In the genomic region with DNA sequence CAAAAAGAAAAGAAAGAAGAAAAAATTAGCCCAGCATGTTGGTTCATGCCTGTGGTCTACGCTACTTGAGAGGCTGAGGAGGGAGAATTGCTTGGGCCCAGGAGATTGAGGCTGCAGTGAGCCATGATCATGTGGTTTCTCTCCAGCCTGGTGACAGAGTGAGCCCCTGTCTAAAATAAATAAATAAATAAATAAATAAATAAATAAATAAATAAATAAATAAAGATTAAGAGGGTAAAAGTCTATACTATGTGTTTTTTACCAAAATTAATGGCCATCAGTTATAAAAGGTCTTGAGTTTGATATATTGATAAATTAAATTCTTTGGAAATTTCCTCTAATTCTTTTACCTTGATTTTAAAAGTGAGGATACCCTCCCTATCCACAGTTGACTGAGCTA, we compare ENCODE assay signal across 2 cellular contexts.
TF ChIP-seq lines count a peak whose summit lies in the region.

No MANE protein-coding gene starts in this region.

TF ChIP-seq in A549, 52 proteins besides CTCF, POLR2A, EP300 and RAD21:
- TF ChIP-seq HOXB5 (CRISPR knock-in tag; IDR thresholded peaks at IDR 0.05) = no peak
- TF ChIP-seq ZC3H11A (IDR thresholded peaks at IDR 0.05) = peak; percentile 90

TF ChIP-seq in K562, 482 proteins besides CTCF, POLR2A, EP300 and RAD21:
- no peak for TF ChIP-seq CTBP1 (IDR thresholded peaks at IDR 0.05; ENCODE audit: borderline replicate concordance)
- no peak for TF ChIP-seq SMAD2 (IDR thresholded peaks at IDR 0.05; ENCODE audit: low read depth, low read length)
- no peak for TF ChIP-seq E2F1 (CRISPR knock-in tag; IDR thresholded peaks at IDR 0.05)
- 0 out of 2 replicates have a peak, but pooled peaks have one; percentile 42 for TF ChIP-seq ZC3H11A (IDR thresholded peaks at IDR 0.05; ENCODE audit: low read depth, low read length)
- no peak for TF ChIP-seq ARHGAP35 (IDR thresholded peaks at IDR 0.05; ENCODE audit: partially characterized antibody)
